24 cellular contexts compared by ENCODE assay signal in genomic region chr6:116062496-116062895, GRCh38.
"Had no signal": no experiment of that assay in that cellular context is flagged by ENCODE, and none has a peak within 500 bp of the region (broad histone marks: within the 10 kb centered on the region; RNA-seq: fewer than 3 reads in every experiment).

No MANE protein-coding gene starts in this region.

- ATAC-seq: naive thymus-derived CD8-positive, alpha-beta T cell; natural killer cell treated with Interleukin-12 subunit alpha and Interleukin-12 subunit beta and Interleukin-15 and Interleukin-18, amount 100 ng/mL, for 72 hours; pancreas; right cardiac atrium; right lobe of liver; stimulated activated effector memory CD8-positive, alpha-beta T cell treated with anti-CD3 and anti-CD28 coated beads, Interleukin-12 subunit alpha, Interleukin-12 subunit beta, amount 100 ng/mL, for 72 hours; stimulated activated naive B cell treated with anti-CD40 and anti-IgM and Interleukin-4, amounts not matched to agents 10 μg/mL and 1 μg/mL and 100 μg/mL, for 72 hours; upper lobe of right lung had no signal

- H3K27me3 ChIP-seq: neutrophil, pancreas, right lobe of liver, sigmoid colon, stomach, tibial artery, transverse colon, upper lobe of right lung, uterus had no signal

- H3K36me3 ChIP-seq: neutrophil, pancreas, prostate gland, right lobe of liver, sigmoid colon, stomach, thoracic aorta, tibial artery, transverse colon, upper lobe of right lung, uterus had no signal

- H3K27ac ChIP-seq: neutrophil, prostate gland, sigmoid colon, stomach had no signal

- H3K4me3 ChIP-seq: pancreas, prostate gland, right lobe of liver, sigmoid colon, stomach, tibial artery, transverse colon, upper lobe of right lung, uterus had no signal

- DNase-seq: naive thymus-derived CD8-positive, alpha-beta T cell; nephron progenitor cell; nucleus accumbens; pancreas; right cardiac atrium; right lobe of liver; sigmoid colon; small intestine; stimulated activated CD4-positive, alpha-beta T cell treated with anti-CD3 and anti-CD28 coated beads, Interleukin-15, amount 100 ng/mL, for 24 hours; stimulated activated CD4-positive, alpha-beta T cell treated with anti-CD3 and anti-CD28 coated beads, Interleukin-2, amount 100 ng/mL, for 24 hours; stimulated activated CD4-positive, alpha-beta T cell treated with anti-CD3 and anti-CD28 coated beads, Interleukin-2, amount 100 ng/mL, for 48 hours; stimulated activated CD4-positive, alpha-beta T cell treated with anti-CD3 and anti-CD28 coated beads, Interleukin-4, amount 100 ng/mL, for 24 hours; stimulated activated naive B cell treated with anti-CD40 and anti-IgM and Interleukin-4, amounts not matched to agents 10 μg/mL and 1 μg/mL and 100 μg/mL, for 72 hours; stimulated activated naive CD4-positive, alpha-beta T cell treated with Interleukin-2 at 50 U/mL for 16 hours; stomach; tibial artery; transverse colon; upper lobe of right lung; uterus had no signal

- H3K4me1 ChIP-seq: prostate gland, sigmoid colon, upper lobe of right lung, uterus had no signal

- H3K9me3 ChIP-seq: neutrophil, pancreas, prostate gland, right lobe of liver, sigmoid colon, stomach, thoracic aorta, tibial artery, transverse colon, upper lobe of right lung, uterus had no signal
